Comparison of ENCODE assay signal across 1 cellular context in genomic region chr14:75880512-75880911, GRCh38.
TF ChIP-seq lines count a peak whose summit lies in the region.

No MANE protein-coding gene starts in this region.

TF ChIP-seq in HCT116, 20 proteins besides CTCF, POLR2A, EP300 and RAD21 (continued from another document):
- TF ChIP-seq EGR1 (IDR thresholded peaks at IDR 0.05; ENCODE audit: low read depth): no peak
- no peak for TF ChIP-seq ZNF274 (IDR thresholded peaks at IDR 0.05; ENCODE audit: low read depth, low read length)
- no peak for TF ChIP-seq REST (IDR thresholded peaks at IDR 0.05; ENCODE audit: low read depth)
- no peak for TF ChIP-seq SIN3A (IDR thresholded peaks at IDR 0.05; ENCODE audit: low read depth)
- no peak for TF ChIP-seq CBX3 (IDR thresholded peaks at IDR 0.05; ENCODE audit: low read depth)
